In genomic region chr12:108649126-108649525, GRCh38 we compare ENCODE assay signal across 19 cellular contexts. TPM values are rescaled to one million over a fixed set of nuclear protein-coding genes. Genes with fewer than 3 reads are reported as not detected.
DNase-seq lines count a peak whose midpoint lies in the region; ATAC-seq and TF ChIP-seq lines count a peak whose summit lies in the region.
"Had no signal": no experiment of that assay in that cellular context is flagged by ENCODE, and none has a peak within 500 bp of the region (broad histone marks: within the 10 kb centered on the region; RNA-seq: fewer than 3 reads in every experiment).

No MANE protein-coding gene starts in this region.

- POLR2A ChIA-PET in RWPE1 (lab: Yijun Ruan, JAX; ENCODE audit: low non-redundant PET) = no interaction called here

- H3K9me3 Mint-ChIP-seq in IgD-negative memory B cell = no peaks in the 10 kb centered on the region
- no peaks in the 10 kb centered on the region for H3K9me3 Mint-ChIP-seq in osteocyte (ENCODE audit: unreplicated experiment)
- H3K9me3 Mint-ChIP-seq: neural crest cell; T-helper 2 cell treated with Interferon-gamma antibody and Interleukin-4, amounts not matched to agents 5 μg/mL and 100 μg/mL, for 36 hours had no signal

- CTCF ChIA-PET in RWPE1 (lab: Yijun Ruan, JAX) = no interaction called here

- no peak for TF ChIP-seq CTCF in osteocyte (IDR thresholded peaks at IDR 0.05)
- TF ChIP-seq CTCF in lower lobe of right lung (IDR thresholded peaks at IDR 0.05) = no peak
- TF ChIP-seq CTCF in RWPE1 (conservative IDR thresholded peaks at IDR 0.05; ENCODE audit: low read depth) = no peak

- H3K4me3 ChIP-seq in lower lobe of right lung = no peak overlapping the region
- H3K4me3 ChIP-seq: heart right ventricle, Peyer's patch, thyroid gland had no signal

- no peak overlapping the region for H3K4me3 Mint-ChIP-seq in IgD-negative memory B cell
- no peak overlapping the region for H3K4me3 Mint-ChIP-seq in osteocyte (ENCODE audit: unreplicated experiment)
- H3K4me3 Mint-ChIP-seq: neural crest cell; T-helper 2 cell treated with Interferon-gamma antibody and Interleukin-4, amounts not matched to agents 5 μg/mL and 100 μg/mL, for 36 hours had no signal

- intact Hi-C loops in lower lobe of right lung (cut with DNase I) = no loop called here

- DNase-seq in Daoy (ENCODE audit: low read depth) = peak; percentile 62
- DNase-seq in dedifferentiated amniotic fluid mesenchymal stem cell (ENCODE audit: extremely low spot score) = peak; percentile 43
- no peak for DNase-seq in osteocyte (ENCODE audit: extremely low spot score, unreplicated experiment)
- DNase-seq in Kasumi-1 (lab: John Stamatoyannopoulos, UW) = no peak
- DNase-seq in lower lobe of right lung = no peak
- DNase-seq in DMS 273 (lab: John Stamatoyannopoulos, UW; ENCODE audit: unreplicated experiment) = no peak
- DNase-seq in RWPE1 (ENCODE audit: low spot score) = no peak
- DNase-seq: activated CD4-positive, alpha-beta T cell treated with anti-CD3 and anti-CD28 coated beads, Interleukin-2, amount 50 U/mL, for 4 hours; Caco-2; effector CD8-positive, alpha-beta T cell; heart right ventricle; NCI-H510A; Peyer's patch; small intestine; thyroid gland had no signal

- no peaks in the 10 kb centered on the region for H3K9me3 ChIP-seq in lower lobe of right lung
- H3K9me3 ChIP-seq: Caco-2, heart right ventricle, Peyer's patch, thyroid gland had no signal

- H3K36me3 Mint-ChIP-seq in IgD-negative memory B cell = peaks cover 8% of the 10 kb centered on the region
- H3K36me3 Mint-ChIP-seq in osteocyte (ENCODE audit: unreplicated experiment) = peaks cover 67% of the 10 kb centered on the region

- H3K4me1 Mint-ChIP-seq in IgD-negative memory B cell = peaks cover 24 to 49% (median 29%) of the 10 kb centered on the region in 3 donors
- H3K4me1 Mint-ChIP-seq in osteocyte (ENCODE audit: unreplicated experiment) = peaks cover 16% of the 10 kb centered on the region
- H3K4me1 Mint-ChIP-seq: neural crest cell had no signal

- H3K36me3 ChIP-seq in lower lobe of right lung = peaks cover 76% of the 10 kb centered on the region
- H3K36me3 ChIP-seq: thyroid gland had no signal

- peaks cover 41% of the 10 kb centered on the region for H3K4me1 ChIP-seq in lower lobe of right lung
- H3K4me1 ChIP-seq: Caco-2 had no signal

- H3K27me3 Mint-ChIP-seq in IgD-negative memory B cell (no peaks in the 10 kb centered on the region), osteocyte (ENCODE audit: unreplicated experiment) (no peaks in the 10 kb centered on the region)

- H3K27me3 ChIP-seq in lower lobe of right lung (ENCODE audit: low read depth) = no peaks in the 10 kb centered on the region
- H3K27me3 ChIP-seq: heart right ventricle, Peyer's patch, thyroid gland had no signal

- peak overlapping the region in 2 of 3 donors; percentile 34 to 65 for H3K27ac Mint-ChIP-seq in IgD-negative memory B cell
- peak overlapping the region; percentile 64 for H3K27ac Mint-ChIP-seq in osteocyte (ENCODE audit: unreplicated experiment)
- H3K27ac Mint-ChIP-seq: T-helper 2 cell treated with Interferon-gamma antibody and Interleukin-4, amounts not matched to agents 5 μg/mL and 100 μg/mL, for 36 hours had no signal

- H3K27ac ChIP-seq in lower lobe of right lung (no peak overlapping the region), RWPE1 (no peak overlapping the region)
- H3K27ac ChIP-seq: Peyer's patch had no signal

- no peak for ATAC-seq in lower lobe of right lung
- ATAC-seq: HepG2 had no signal

RNA-seq across cellular contexts. Expression of gene SELPLG, which starts 15.4 kb away (rescaled TPM):
- total RNA-seq in Daoy (2014; rRNA removed; shearing (Covaris generic)) = 0.21 and 0.23 TPM in 2 replicates
- 37.0 TPM for polyA plus RNA-seq in IgD-negative memory B cell
- 0.59 and 0.78 TPM in 2 replicates for total RNA-seq in osteocyte
- total RNA-seq in lower lobe of right lung = 59.9 TPM
- total RNA-seq: HepG2 had no signal

RNA-seq across cellular contexts. Expression of gene TMEM119, which starts 51.2 kb away (rescaled TPM):
- total RNA-seq in Daoy (2014; rRNA removed; shearing (Covaris generic)) = 0.57 and 1.1 TPM in 2 replicates
- 0.33 TPM for polyA plus RNA-seq in IgD-negative memory B cell
- total RNA-seq in osteocyte (54.0 and 58.8 TPM in 2 replicates), lower lobe of right lung (13.4 TPM)
- total RNA-seq: Caco-2, HepG2 had no signal
- polyA plus RNA-seq: HepG2 had no signal

Comparison
In these comparisons a context has a peak if more than half of its experiments do, and no peak if none do; other contexts are left out.
1. DNase-seq: peak in Daoy (single experiment) and dedifferentiated amniotic fluid mesenchymal stem cell (single experiment); none in osteocyte (single experiment), Kasumi-1 (0 of 2), lower lobe of right lung (single experiment), DMS 273 (single experiment) and RWPE1 (single experiment).
2. RNA of gene SELPLG, which starts 15.4 kb away (total RNA-seq): 59.9 TPM in lower lobe of right lung (single experiment); 0.59 to 0.78 TPM in osteocyte and 0.21 to 0.23 TPM in Daoy; every median in the first group is over 10 times any median in the second.